12 cellular contexts compared by ENCODE assay signal in genomic region chr6:15473174-15473573, GRCh38.
"Had no signal": no experiment of that assay in that cellular context is flagged by ENCODE, and none has a peak within 500 bp of the region (broad histone marks: within the 10 kb centered on the region; RNA-seq: fewer than 3 reads in every experiment).

No MANE protein-coding gene starts in this region.

- DNase-seq: activated naive CD4-positive, alpha-beta T cell; activated naive CD8-positive, alpha-beta T cell treated with anti-CD3 and anti-CD28 coated beads, Interleukin-2, amount 10 ng/mL, durations not matched to agents 7 days and 5 days; activated T-cell treated with anti-CD3 and anti-CD28 coated beads for 4 hours; cortex of kidney; effector CD4-positive, alpha-beta T cell; head of caudate nucleus; nephron progenitor cell; stimulated activated CD4-positive, alpha-beta T cell treated with anti-CD3 and anti-CD28 coated beads, Interleukin-15, amount 100 ng/mL, for 24 hours; stimulated activated CD4-positive, alpha-beta T cell treated with anti-CD3 and anti-CD28 coated beads, Interleukin-4, amount 100 ng/mL, for 24 hours; stimulated activated naive CD4-positive, alpha-beta T cell had no signal

- H3K27me3 ChIP-seq: foreskin keratinocyte had no signal

- ATAC-seq: foreskin keratinocyte had no signal

- H3K27ac ChIP-seq: foreskin keratinocyte, SK-N-MC had no signal

- H3K4me3 ChIP-seq: SK-N-MC had no signal

- H3K4me1 ChIP-seq: foreskin keratinocyte had no signal
